Comparison of ENCODE assay signal across 14 cellular contexts in the genomic region with DNA sequence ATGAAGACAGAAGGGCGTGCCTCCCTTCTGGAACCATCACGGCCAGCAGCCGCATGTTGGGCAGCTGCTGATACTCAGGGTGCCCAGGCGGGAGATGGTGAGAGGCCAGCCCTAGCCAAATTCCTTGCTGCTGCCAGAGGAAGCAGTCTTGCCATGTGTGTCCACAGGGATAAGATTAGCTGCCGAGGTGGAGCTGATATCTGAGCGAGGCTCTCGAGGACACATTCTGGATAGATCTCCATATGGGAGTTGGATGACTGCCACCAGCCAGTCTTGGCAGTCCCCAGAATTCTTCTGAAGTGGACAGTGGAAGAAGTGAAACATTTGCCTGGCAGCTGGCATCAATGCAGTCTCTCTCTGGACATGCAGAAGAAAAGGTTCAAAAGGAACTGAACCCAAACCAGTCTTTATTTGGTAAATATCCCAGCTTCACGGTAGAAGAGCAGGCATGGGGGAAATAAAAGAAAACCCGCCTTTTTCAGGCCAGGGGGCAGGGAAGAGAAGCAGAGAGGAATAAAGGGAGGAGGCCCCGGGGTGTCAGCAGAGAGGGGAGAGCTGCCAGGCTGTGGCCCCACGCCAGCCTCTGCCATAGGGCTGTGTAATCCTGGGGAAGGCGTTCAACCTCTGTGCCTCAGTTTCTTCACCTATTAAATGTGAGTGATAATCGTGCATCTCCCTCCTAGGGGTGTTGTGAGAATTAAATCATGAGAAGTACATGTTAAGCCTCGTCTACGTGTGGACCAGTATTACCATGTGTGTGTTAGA. TPM values are rescaled to one million over a fixed set of nuclear protein-coding genes. Genes with fewer than 3 reads are reported as not detected.
DNase-seq lines count a peak whose midpoint lies in the region; ATAC-seq and TF ChIP-seq lines count a peak whose summit lies in the region.
"Had no signal": no experiment of that assay in that cellular context is flagged by ENCODE, and none has a peak within 500 bp of the region (broad histone marks: within the 10 kb centered on the region; RNA-seq: fewer than 3 reads in every experiment).

No MANE protein-coding gene starts in this region.

- H3K9me3 Mint-ChIP-seq in dendritic cell treated with granulocyte-macrophage colony-stimulating factor and Interleukin-4, amounts not matched to agents 40 ng/mL and 50 ng/mL, for 4 days, result no peaks in the 10 kb centered on the region
- H3K9me3 Mint-ChIP-seq: CD8-positive, alpha-beta memory T cell had no signal

- intact Hi-C loops in dendritic cell treated with granulocyte-macrophage colony-stimulating factor and Interleukin-4, amounts not matched to agents 40 ng/mL and 50 ng/mL, for 4 days (cut with micrococcal nuclease), result loop anchor here (10.0 kb wide), 1 partner anchor 570 kb away; a partner anchor contains a TSS
- intact Hi-C loops in right cardiac atrium (cut with DNase I), result no loop called here
- intact Hi-C loops in testis (cut with DNase I; ENCODE audit: low total_unique reads), result no loop called here
- intact Hi-C loops in upper lobe of right lung (cut with DNase I), result no loop called here

- no peaks in the 10 kb centered on the region for H3K27me3 ChIP-seq in right cardiac atrium (ENCODE audit: control insufficient read depth, insufficient read depth)
- H3K27me3 ChIP-seq in testis, result no peaks in the 10 kb centered on the region
- H3K27me3 ChIP-seq in upper lobe of right lung, result no peaks in the 10 kb centered on the region
- H3K27me3 ChIP-seq: SJCRH30 had no signal

- no peak for TF ChIP-seq POLR2A in testis (IDR thresholded peaks at IDR 0.05)

- WGBS in right cardiac atrium, result 48% methylated on average over 15 of the region's 15 CpGs
- 51 to 74% methylated on average over 12 to 15 of the region's 15 CpGs for WGBS in testis, 2 donors

- H3K27ac Mint-ChIP-seq in dendritic cell treated with granulocyte-macrophage colony-stimulating factor and Interleukin-4, amounts not matched to agents 40 ng/mL and 50 ng/mL, for 4 days, result peak overlapping the region; percentile 74

- DNase-seq in NCI-H524 (lab: John Stamatoyannopoulos, UW) (peak; percentile 70 to 79), right cardiac atrium (peak; percentile 78 to 86 (median 86)), testis (peak; percentile 89), upper lobe of right lung (no peak), NCI-H187 (lab: John Stamatoyannopoulos, UW) (no peak)
- DNase-seq: activated CD8-positive, alpha-beta memory T cell treated with anti-CD3 and anti-CD28 coated beads, Interleukin-2, amount 50 U/mL, for 48 hours; CD8-positive, alpha-beta memory T cell; IMR-90; NCI-H1694 treated with DMSO at 0.1 percent for 48 hours; WERI-Rb-1 had no signal

- peaks cover 53% of the 10 kb centered on the region for H3K4me1 Mint-ChIP-seq in dendritic cell treated with granulocyte-macrophage colony-stimulating factor and Interleukin-4, amounts not matched to agents 40 ng/mL and 50 ng/mL, for 4 days (ENCODE audit: low read depth)

- TF ChIP-seq CTCF in testis (IDR thresholded peaks at IDR 0.05), result no peak
- TF ChIP-seq CTCF in upper lobe of right lung (IDR thresholded peaks at IDR 0.05), result no peak

- no peak overlapping the region for H3K4me3 Mint-ChIP-seq in dendritic cell treated with granulocyte-macrophage colony-stimulating factor and Interleukin-4, amounts not matched to agents 40 ng/mL and 50 ng/mL, for 4 days

- H3K36me3 Mint-ChIP-seq in dendritic cell treated with granulocyte-macrophage colony-stimulating factor and Interleukin-4, amounts not matched to agents 40 ng/mL and 50 ng/mL, for 4 days (ENCODE audit: low read depth), result peaks cover 7% of the 10 kb centered on the region

- H3K9me3 ChIP-seq in right cardiac atrium (ENCODE audit: control insufficient read depth, low read length) (no peaks in the 10 kb centered on the region), testis (no peaks in the 10 kb centered on the region), upper lobe of right lung (no peaks in the 10 kb centered on the region)
- H3K9me3 ChIP-seq: SJCRH30 had no signal

- ATAC-seq in right cardiac atrium, result peak; percentile 65 to 79
- no peak for ATAC-seq in upper lobe of right lung
- no peak for ATAC-seq in GM19035 (IDR thresholded peaks at IDR 0.05; ENCODE audit: unreplicated experiment)
- ATAC-seq in HG03565 (IDR thresholded peaks at IDR 0.05; ENCODE audit: unreplicated experiment), result no peak

- no peaks in the 10 kb centered on the region for H3K27me3 Mint-ChIP-seq in dendritic cell treated with granulocyte-macrophage colony-stimulating factor and Interleukin-4, amounts not matched to agents 40 ng/mL and 50 ng/mL, for 4 days
- H3K27me3 Mint-ChIP-seq: CD8-positive, alpha-beta memory T cell had no signal

- peak overlapping the region; percentile 80 for H3K27ac ChIP-seq in right cardiac atrium (ENCODE audit: low read length)
- peak overlapping the region in 1 of 2 donors; percentile 42 for H3K27ac ChIP-seq in testis
- H3K27ac ChIP-seq in upper lobe of right lung, result no peak overlapping the region
- H3K27ac ChIP-seq: SJCRH30, WERI-Rb-1 had no signal

- no peaks in the 10 kb centered on the region for H3K36me3 ChIP-seq in testis (ENCODE audit: low read depth, missing control alignments)
- H3K36me3 ChIP-seq in upper lobe of right lung, result no peaks in the 10 kb centered on the region
- H3K36me3 ChIP-seq: SJCRH30, WERI-Rb-1 had no signal

- H3K4me1 ChIP-seq in right cardiac atrium (ENCODE audit: control insufficient read depth, insufficient read depth, low read length) (peaks cover 5% of the 10 kb centered on the region), testis (peaks cover 26% of the 10 kb centered on the region), upper lobe of right lung (peaks cover 16% of the 10 kb centered on the region)
- H3K4me1 ChIP-seq: SJCRH30 had no signal

- H3K4me3 ChIP-seq in right cardiac atrium (ENCODE audit: low read length) (no peak overlapping the region), testis (no peak overlapping the region), upper lobe of right lung (no peak overlapping the region)
- H3K4me3 ChIP-seq: SJCRH30 had no signal

RNA-seq across cellular contexts. Expression of a gene that starts 3.7 kb away (rescaled TPM):
- total RNA-seq in right cardiac atrium, result 10 to 100 TPM; 32.2 to 44.0 (median 38.7) TPM
- 25.1 TPM for polyA plus RNA-seq in right cardiac atrium
- 10 to 100 TPM; 20.0 to 29.4 TPM for total RNA-seq in testis
- 25.3 TPM for polyA plus RNA-seq in testis (ENCODE audit: insufficient read depth, low read depth, low replicate concordance)
- 50.6 TPM for total RNA-seq in upper lobe of right lung

Comparison
In these comparisons a context has a peak if more than half of its experiments do, and no peak if none do; other contexts are left out.
1. DNase-seq: peak in NCI-H524 (2 of 2), right cardiac atrium (3 of 3) and testis (single experiment); none in upper lobe of right lung (single experiment) and NCI-H187 (0 of 2).
2. ATAC-seq: peak in right cardiac atrium (2 of 2); none in upper lobe of right lung (single experiment), GM19035 (single experiment) and HG03565 (single experiment).